In genomic region chr1:35568975-35569395, GRCh38 we compare ENCODE assay signal across 8 cellular contexts. TPM values are rescaled to one million over a fixed set of nuclear protein-coding genes. Genes with fewer than 3 reads are reported as not detected.
A peak's percentile ranks its signal among the peaks of the same experiment; 100 is the strongest.
DNase-seq lines count a peak whose midpoint lies in the region; ATAC-seq and TF ChIP-seq lines count a peak whose summit lies in the region.

No MANE protein-coding gene starts in this region.

- no peak overlapping the region for H3K4me3 ChIP-seq in PC-9
- no peak overlapping the region for H3K4me3 ChIP-seq in neural cell (ENCODE audit: low read length)
- no peak overlapping the region for H3K4me3 ChIP-seq in upper lobe of left lung

- H3K36me3 ChIP-seq in PC-9 (ENCODE audit: low read depth) (no peaks in the 10 kb centered on the region), neural cell (ENCODE audit: insufficient read depth, low read length) (no peaks in the 10 kb centered on the region), upper lobe of left lung (peaks cover 0 to 21% (median 8%) of the 10 kb centered on the region in 4 donors)

- no TSS peak for BruUV-seq in PC-9 (replicated peaks; lab: Mats Ljungman, UMichigan)

- H3K9me2 ChIP-seq in PC-9 (ENCODE audit: insufficient read depth) (no peaks in the 10 kb centered on the region), neural cell (ENCODE audit: insufficient read depth, low read length) (no peaks in the 10 kb centered on the region)

- POLR2A ChIA-PET in PC-9 (lab: Charles Lee; ENCODE audit: unreplicated experiment): no interaction called here

- DNase-seq in DMS114 treated with DMSO at 0.1 percent for 48 hours (lab: John Stamatoyannopoulos, UW; ENCODE audit: unreplicated experiment): peak; percentile 65
- peak; percentile 93 for DNase-seq in HuH-7.5 (ENCODE audit: low spot score)
- peak; percentile 43 to 71 for DNase-seq in PC-9
- peak; percentile 64 to 68 for DNase-seq in activated T-cell treated with anti-CD3 and anti-CD28 coated beads, Interleukin-2, amount 50 U/mL, for 72 hours
- peak; percentile 75 for DNase-seq in fibroblast of peridontal ligament (ENCODE audit: extremely low read depth)
- peak in 1 of 2 donors; percentile 73 for DNase-seq in upper lobe of left lung

- no peak overlapping the region for H3K27ac ChIP-seq in PC-9
- H3K27ac ChIP-seq in neural cell (ENCODE audit: low read length): no peak overlapping the region
- no peak overlapping the region for H3K27ac ChIP-seq in upper lobe of left lung

- TF ChIP-seq POLR2A in upper lobe of left lung (IDR thresholded peaks at IDR 0.05): no peak

- H3K9ac ChIP-seq in neural cell (ENCODE audit: low read length): no peak overlapping the region

- CTCF ChIA-PET in PC-9 (lab: Charles Lee): interaction anchor here (0.6 to 2.0 kb wide), 7 partner anchors 10 to 338 kb away, joined by 3 to 16 read pairs (median 4); no protein-coding TSS in a partner anchor

- intact Hi-C loops in PC-9 (cut with micrococcal nuclease; ENCODE audit: unreplicated experiment): loop anchor here (1.0 kb wide), 2 partner anchors 157 to 205 kb away; no protein-coding TSS in a partner anchor

- H3K27me3 Mint-ChIP-seq in activated T-cell treated with anti-CD3 and anti-CD28 coated beads, Interleukin-2, amount 50 U/mL, for 72 hours (ENCODE audit: low read depth): peaks cover 19% of the 10 kb centered on the region

- WGBS in upper lobe of left lung, 2 donors: 19 to 37% methylated on average over 4 of the region's 4 CpGs

- H3K27ac Mint-ChIP-seq in activated T-cell treated with anti-CD3 and anti-CD28 coated beads, Interleukin-2, amount 50 U/mL, for 72 hours: no peak overlapping the region

- H3K4me1 Mint-ChIP-seq in activated T-cell treated with anti-CD3 and anti-CD28 coated beads, Interleukin-2, amount 50 U/mL, for 72 hours (ENCODE audit: low read depth): peaks cover 10% of the 10 kb centered on the region

- no peaks in the 10 kb centered on the region for H3K79me2 ChIP-seq in PC-9 (ENCODE audit: low read depth)
- no peaks in the 10 kb centered on the region for H3K79me2 ChIP-seq in neural cell (replicated peaks; ENCODE audit: insufficient read depth, low read length)

- no peak for TF ChIP-seq EP300 in neural cell (conservative IDR thresholded peaks at IDR 0.05; ENCODE audit: poor library complexity, severe bottlenecking)
- TF ChIP-seq EP300 in upper lobe of left lung (IDR thresholded peaks at IDR 0.05): no peak

- H3F3A ChIP-seq in PC-9 (ENCODE audit: insufficient read depth, low read depth) (no peaks in the 10 kb centered on the region), neural cell (ENCODE audit: insufficient read depth, low read length, poor library complexity, severe bottlenecking) (no peaks in the 10 kb centered on the region)

- TF ChIP-seq CTCF in PC-9 (conservative IDR thresholded peaks at IDR 0.05) (peak; percentile 92), neural cell (IDR thresholded peaks at IDR 0.05; ENCODE audit: poor library complexity, severe bottlenecking) (peak; percentile 91), upper lobe of left lung (IDR thresholded peaks at IDR 0.05) (peak; percentile 78 to 89 (median 84))

- no peaks in the 10 kb centered on the region for H3K4me1 ChIP-seq in PC-9 (replicated peaks; ENCODE audit: insufficient read depth)
- peaks cover 9 to 21% (median 15%) of the 10 kb centered on the region in 4 donors for H3K4me1 ChIP-seq in upper lobe of left lung

- peak; percentile 42 to 55 for ATAC-seq in activated T-cell treated with anti-CD3 and anti-CD28 coated beads, Interleukin-2, amount 50 U/mL, for 72 hours (replicated peaks in 1 of 2)
- ATAC-seq in upper lobe of left lung (ENCODE audit: low FRiP score in 2 of 2): peak; percentile 72 to 78
- no peak for ATAC-seq in HG02642 (IDR thresholded peaks at IDR 0.05; ENCODE audit: poor library complexity, unreplicated experiment)

- peaks cover 0 to 2% of the 10 kb centered on the region in 2 donors for H3K36me3 Mint-ChIP-seq in activated T-cell treated with anti-CD3 and anti-CD28 coated beads, Interleukin-2, amount 50 U/mL, for 72 hours (ENCODE audit: insufficient read depth in 2 of 2)

- H3K4me2 ChIP-seq in PC-9 (no peak overlapping the region), neural cell (ENCODE audit: low read length) (no peak overlapping the region)

- H3K4me3 Mint-ChIP-seq in activated T-cell treated with anti-CD3 and anti-CD28 coated beads, Interleukin-2, amount 50 U/mL, for 72 hours: no peak overlapping the region

- TF ChIP-seq RAD21 in neural cell (conservative IDR thresholded peaks at IDR 0.05): peak; percentile 88

- H4K20me1 ChIP-seq in PC-9 (ENCODE audit: insufficient read depth): peaks cover 10% of the 10 kb centered on the region
- H4K20me1 ChIP-seq in neural cell (ENCODE audit: insufficient read depth): no peaks in the 10 kb centered on the region

- H3K27me3 ChIP-seq in PC-9 (ENCODE audit: insufficient read depth, low read depth) (no peaks in the 10 kb centered on the region), neural cell (ENCODE audit: insufficient read depth, low read depth, low read length) (peaks cover 43% of the 10 kb centered on the region), upper lobe of left lung (peaks cover 0 to 10% (median 4%) of the 10 kb centered on the region in 4 donors)

- H3K9me3 ChIP-seq in PC-9 (ENCODE audit: insufficient read depth, low read depth) (no peaks in the 10 kb centered on the region), neural cell (ENCODE audit: low read length) (no peaks in the 10 kb centered on the region), upper lobe of left lung (no peaks in the 10 kb centered on the region)

- no peak overlapping the region for H2AFZ ChIP-seq in PC-9
- no peak overlapping the region for H2AFZ ChIP-seq in neural cell (ENCODE audit: low read depth, low read length)

- H3K9me3 Mint-ChIP-seq in activated T-cell treated with anti-CD3 and anti-CD28 coated beads, Interleukin-2, amount 50 U/mL, for 72 hours: no peaks in the 10 kb centered on the region

TF ChIP-seq in neural cell, 6 proteins besides CTCF, POLR2A, EP300 and RAD21:
- TF ChIP-seq SMC3 (conservative IDR thresholded peaks at IDR 0.05; ENCODE audit: poor library complexity) (peak; percentile 93), TAF1 (IDR thresholded peaks at IDR 0.05; ENCODE audit: low read depth) (no peak), REST (IDR thresholded peaks at IDR 0.05; ENCODE audit: borderline replicate concordance) (no peak)
TF ChIP-seq in neural cell: peak in this region for 1.

RNA-seq across cellular contexts. Expression of gene TFAP2E, which starts 4.1 kb away (rescaled TPM):
- 0.72 and 1.3 TPM in 2 replicates for total RNA-seq in PC-9 (2021)
- total RNA-seq in activated T-cell treated with anti-CD3 and anti-CD28 coated beads, Interleukin-2, amount 50 U/mL, for 72 hours: 1 to 10 TPM; 1.2 to 1.9 TPM
- polyA plus RNA-seq in neural cell: 7.0 and 7.6 TPM in 2 replicates
- polyA minus RNA-seq in neural cell: 0.97 and 1.9 TPM in 2 replicates
- 1 to 10 TPM; 1.1 to 7.3 (median 2.0) TPM for total RNA-seq in upper lobe of left lung

RNA-seq across cellular contexts. Expression of gene NCDN, which starts 11.4 kb away (rescaled TPM):
- total RNA-seq in PC-9 (2021): 26.6 and 28.0 TPM in 2 replicates
- 10 to 100 TPM; 23.7 to 24.7 TPM for total RNA-seq in activated T-cell treated with anti-CD3 and anti-CD28 coated beads, Interleukin-2, amount 50 U/mL, for 72 hours
- polyA plus RNA-seq in neural cell: 66.1 and 73.5 TPM in 2 replicates
- polyA minus RNA-seq in neural cell: 74.0 and 76.9 TPM in 2 replicates
- total RNA-seq in upper lobe of left lung: 10 to 100 TPM; 12.6 to 34.2 (median 21.5) TPM

RNA-seq across cellular contexts. Expression of gene KIAA0319L, which starts 11.8 kb away (rescaled TPM):
- total RNA-seq in PC-9 (2021) (69.1 and 72.0 TPM in 2 replicates), upper lobe of left lung (100 to 1,000 TPM in 4 of 6 donors, 10 to 100 TPM in 2; 68.1 to 140 (median 107) TPM)
- total RNA-seq in activated T-cell treated with anti-CD3 and anti-CD28 coated beads, Interleukin-2, amount 50 U/mL, for 72 hours: 10 to 100 TPM; 44.3 to 60.9 TPM
- 38.1 and 46.3 TPM in 2 replicates for polyA plus RNA-seq in neural cell
- polyA minus RNA-seq in neural cell: 63.5 and 84.3 TPM in 2 replicates
